Comparison of ENCODE assay signal across 19 cellular contexts in genomic region chrY:7682327-7682726, GRCh38.
"Had no signal": no experiment of that assay in that cellular context is flagged by ENCODE, and none has a peak within 500 bp of the region (broad histone marks: within the 10 kb centered on the region; RNA-seq: fewer than 3 reads in every experiment).

No MANE protein-coding gene starts in this region.

- H3K27ac ChIP-seq: SK-N-MC, WERI-Rb-1 had no signal

- H3K4me3 ChIP-seq: SK-N-MC had no signal

- H3K36me3 ChIP-seq: WERI-Rb-1 had no signal

- ATAC-seq: activated CD4-positive, alpha-beta T cell treated with anti-CD3 and anti-CD28 coated beads for 36 hours; activated T-helper 17 cell treated with anti-CD3 and anti-CD28 coated beads, Interleukin-2, amount 50 U/mL, for 72 hours had no signal

- DNase-seq: activated CD4-positive, alpha-beta memory T cell treated with anti-CD3 and anti-CD28 coated beads, Interleukin-2, amount 10 ng/mL, durations not matched to agents 7 days and 5 days; activated CD4-positive, alpha-beta T cell treated with anti-CD3 and anti-CD28 coated beads for 36 hours; activated CD4-positive, alpha-beta T cell treated with anti-CD3 and anti-CD28 coated beads, Interleukin-2, amount 50 U/mL, for 1 hour; activated gamma-delta T cell; activated naive CD4-positive, alpha-beta T cell treated with anti-CD3 and anti-CD28 coated beads for 36 hours; activated T-cell treated with anti-CD3 and anti-CD28 coated beads for 4 hours; activated T-cell treated with anti-CD3 and anti-CD28 coated beads, Interleukin-2, amount 50 U/mL, for 48 hours; amygdala; NCI-H1048; NCI-H146; NCI-H187 treated with DMSO at 0.1 percent for 48 hours; NCI-H2081 treated with DMSO at 0.1 percent for 48 hours; NCI-H446; NCI-H524; SIG-M5; T-helper 1 cell; WERI-Rb-1 had no signal
